10 cellular contexts compared by ENCODE assay signal in the genomic region with DNA sequence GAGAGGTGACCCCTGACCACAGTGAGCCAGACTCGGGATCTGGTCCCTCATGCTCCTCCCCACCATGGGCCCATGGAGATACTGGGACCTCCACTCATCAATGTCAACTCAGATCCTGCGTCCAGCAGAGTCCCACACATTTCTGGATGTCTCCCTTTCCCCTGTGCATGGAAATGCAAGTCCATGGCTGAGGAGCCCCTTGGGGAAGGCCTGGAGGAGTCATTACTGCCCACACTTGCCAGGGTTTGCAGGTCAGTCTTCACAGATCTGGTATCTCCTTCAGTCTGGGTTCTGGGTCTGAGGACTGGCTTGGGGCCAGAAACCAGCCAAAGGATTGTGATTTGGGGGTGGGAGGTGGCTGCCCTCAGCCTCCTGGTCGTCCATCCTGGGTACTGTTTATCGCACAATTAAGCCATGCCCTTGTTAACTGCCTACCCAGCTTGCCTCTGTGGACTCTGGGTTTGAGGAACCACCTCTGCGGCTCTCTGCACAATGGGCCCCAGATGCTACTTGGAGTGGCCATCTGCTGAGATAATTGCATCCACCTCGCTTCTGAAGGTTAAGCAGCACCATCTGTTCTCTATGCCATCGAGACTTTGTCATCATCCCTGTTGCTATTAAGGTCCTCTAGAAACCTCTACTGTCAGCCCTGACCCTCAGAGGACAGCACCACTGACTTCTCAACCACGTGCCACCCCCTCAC. TPM values are rescaled to one million over a fixed set of nuclear protein-coding genes. Genes with fewer than 3 reads are reported as not detected.
A peak's percentile ranks its signal among the peaks of the same experiment; 100 is the strongest.
DNase-seq lines count a peak whose midpoint lies in the region; ATAC-seq and TF ChIP-seq lines count a peak whose summit lies in the region.
"Had no signal": no experiment of that assay in that cellular context is flagged by ENCODE, and none has a peak within 500 bp of the region (broad histone marks: within the 10 kb centered on the region; RNA-seq: fewer than 3 reads in every experiment).

No MANE protein-coding gene starts in this region.

- no peaks in the 10 kb centered on the region for H3K9me3 ChIP-seq in esophagus muscularis mucosa
- H3K9me3 ChIP-seq: left ventricle myocardium inferior had no signal

- 89% methylated on average over 7 of the region's 8 CpGs for WGBS in esophagus muscularis mucosa

- intact Hi-C loops in esophagus muscularis mucosa (cut with DNase I), result no loop called here

- no peak for TF ChIP-seq CTCF in esophagus muscularis mucosa (IDR thresholded peaks at IDR 0.05)

- ATAC-seq in HG03521 (IDR thresholded peaks at IDR 0.05; ENCODE audit: unreplicated experiment), result no peak
- ATAC-seq in HG03520 (IDR thresholded peaks at IDR 0.05; ENCODE audit: unreplicated experiment), result no peak
- ATAC-seq in HG03139 (IDR thresholded peaks at IDR 0.05; ENCODE audit: unreplicated experiment), result no peak

- no peaks in the 10 kb centered on the region for H3K27me3 ChIP-seq in esophagus muscularis mucosa

- H3K36me3 ChIP-seq in esophagus muscularis mucosa, result no peaks in the 10 kb centered on the region
- H3K36me3 ChIP-seq: left ventricle myocardium inferior had no signal

- TF ChIP-seq EP300 in esophagus muscularis mucosa (IDR thresholded peaks at IDR 0.05), result no peak

- H3K4me1 ChIP-seq in esophagus muscularis mucosa, result peaks cover 0 to 9% (median 0%) of the 10 kb centered on the region in 4 donors

- TF ChIP-seq POLR2A in esophagus muscularis mucosa (IDR thresholded peaks at IDR 0.05; ENCODE audit: low read depth), result no peak

- peak; percentile 1 for DNase-seq in stimulated activated CD4-positive, alpha-beta T cell treated with anti-CD3 and anti-CD28 coated beads, Interleukin-4, amount 100 ng/mL, for 24 hours
- DNase-seq in stimulated activated CD4-positive, alpha-beta T cell treated with anti-CD3 and anti-CD28 coated beads, Interleukin-1b, Interleukin-23, amount 100 ng/mL, for 48 hours, result no peak
- DNase-seq in NCI-H69 (lab: John Stamatoyannopoulos, UW) (peak; percentile 99), esophagus muscularis mucosa (ENCODE audit: extremely low spot score) (peak; percentile 85)
- no peak for DNase-seq in stimulated activated naive CD4-positive, alpha-beta T cell (lab: John Stamatoyannopoulos, UW)
- DNase-seq: Kasumi-1, left ventricle myocardium inferior had no signal

- H3K27ac ChIP-seq in esophagus muscularis mucosa (replicated peaks in 1 of 4), result no peak overlapping the region
- H3K27ac ChIP-seq: left ventricle myocardium inferior had no signal

- H3K4me3 ChIP-seq in esophagus muscularis mucosa, result no peak overlapping the region
- H3K4me3 ChIP-seq: left ventricle myocardium inferior had no signal

RNA-seq across cellular contexts. Expression of gene KLF13, which starts 49.9 kb away (rescaled TPM):
- total RNA-seq in esophagus muscularis mucosa, result 100 to 1,000 TPM in 1 of 4 donors, 10 to 100 TPM in 3; 57.3 to 109 (median 74.2) TPM

Comparison
In these comparisons a context has a peak if more than half of its experiments do, and no peak if none do; other contexts are left out.
1. DNase-seq: peak in stimulated activated CD4-positive, alpha-beta T cell treated with anti-CD3 and anti-CD28 coated beads, Interleukin-4, amount 100 ng/mL, for 24 hours (single experiment), NCI-H69 (single experiment) and esophagus muscularis mucosa (single experiment); none in stimulated activated CD4-positive, alpha-beta T cell treated with anti-CD3 and anti-CD28 coated beads, Interleukin-1b, Interleukin-23, amount 100 ng/mL, for 48 hours (single experiment) and stimulated activated naive CD4-positive, alpha-beta T cell (0 of 6).